ENCODE assay signal across 4 cellular contexts in genomic region chr2:148688011-148688410, GRCh38.
TF ChIP-seq lines count a peak whose summit lies in the region.

No MANE protein-coding gene starts in this region.

TF ChIP-seq in HEK293, 187 proteins besides CTCF, POLR2A, EP300 and RAD21:
- TF ChIP-seq ZNF146 (tag by site-specific recombination; IDR thresholded peaks at IDR 0.05), result peak; percentile 90

TF ChIP-seq in WTC11, 78 proteins besides CTCF, POLR2A, EP300 and RAD21:
- TF ChIP-seq GTF2I (CRISPR knock-in tag; conservative IDR thresholded peaks at IDR 0.05), result 0 out of 2 replicates have a peak, but pooled peaks have one; percentile 20

TF ChIP-seq in K562, 482 proteins besides CTCF, POLR2A, EP300 and RAD21:
- TF ChIP-seq BCOR (IDR thresholded peaks at IDR 0.05), result peak; percentile 63; the same call in 1 of the 2 replicates
- TF ChIP-seq RBM25 (IDR thresholded peaks at IDR 0.05; ENCODE audit: low read depth, low read length, severe bottlenecking), result peak; percentile 47
- peak; percentile 23 to 48; a peak in 3 of 4 replicates for TF ChIP-seq KDM1A (IDR thresholded peaks at IDR 0.05)
- 0 out of 4 replicates have a peak, but pooled peaks of 1 of the 2 experiments have one; percentile 11 for TF ChIP-seq HDAC1 (IDR thresholded peaks at IDR 0.05)
- TF ChIP-seq ZNF24 (IDR thresholded peaks at IDR 0.05), result peak; percentile 26; the same call in 1 of the 2 replicates
- peak; percentile 94 for TF ChIP-seq ZNF146 (CRISPR knock-in tag; IDR thresholded peaks at IDR 0.05; ENCODE audit: unreplicated experiment)

TF ChIP-seq in HepG2, 621 proteins besides CTCF, POLR2A, EP300 and RAD21:
- peak; percentile 29; the same call in 1 of the 2 replicates for TF ChIP-seq MNT (IDR thresholded peaks at IDR 0.05)
